In the genomic region with DNA sequence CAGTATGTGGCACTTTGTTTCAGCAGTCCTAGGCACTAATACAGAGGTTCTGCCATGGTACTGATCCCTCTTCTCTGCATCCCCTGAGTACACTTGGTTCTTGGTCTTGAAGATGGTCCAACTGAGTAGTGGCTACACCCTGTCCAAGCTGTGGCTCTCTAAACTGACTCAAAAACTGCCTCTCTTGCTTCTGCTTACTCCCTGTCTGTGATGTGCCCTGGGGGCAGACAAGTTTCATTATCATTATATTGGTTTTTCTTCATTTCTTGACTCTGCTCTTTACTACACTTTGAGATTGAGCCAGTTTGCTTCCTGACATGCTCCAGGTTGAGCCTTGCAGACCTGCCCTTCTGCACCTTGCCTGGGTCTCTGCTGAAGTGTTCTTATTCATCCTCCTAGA, we compare ENCODE assay signal across 20 cellular contexts. TPM values are rescaled to one million over a fixed set of nuclear protein-coding genes. Genes with fewer than 3 reads are reported as not detected.
DNase-seq lines count a peak whose midpoint lies in the region; ATAC-seq, FAIRE-seq and TF ChIP-seq lines count a peak whose summit lies in the region.
"Had no signal": no experiment of that assay in that cellular context is flagged by ENCODE, and none has a peak within 500 bp of the region (broad histone marks: within the 10 kb centered on the region; RNA-seq: fewer than 3 reads in every experiment).

No MANE protein-coding gene starts in this region.

- TF ChIP-seq CTCF in heart right ventricle (IDR thresholded peaks at IDR 0.05) (no peak), KMS-11 (conservative IDR thresholded peaks at IDR 0.05; ENCODE audit: low read depth, low read length) (no peak)

- H3K27me3 ChIP-seq in heart right ventricle (no peaks in the 10 kb centered on the region), KMS-11 (ENCODE audit: insufficient read depth, low read depth) (no peaks in the 10 kb centered on the region)
- H3K27me3 ChIP-seq: tibial artery had no signal

- H2AFZ ChIP-seq in KMS-11 (ENCODE audit: low read depth) = no peak overlapping the region

- H3K4me3 ChIP-seq in heart right ventricle = no peak overlapping the region
- H3K4me3 ChIP-seq in KMS-11 (IDR thresholded peaks at IDR 0.05; ENCODE audit: insufficient read depth, low read depth, low read length) = no peak overlapping the region
- H3K4me3 ChIP-seq: A549, SK-N-MC, tibial artery had no signal

- peak overlapping the region; percentile 59; the same call in 1 of the 2 replicates for H3K4me2 ChIP-seq in KMS-11
- H3K4me2 ChIP-seq: A549 had no signal

- intact Hi-C loops in heart right ventricle (cut with DNase I) = no loop called here
- intact Hi-C loops in Right ventricle myocardium inferior (cut with DNase I) = no loop called here

- H3K4me1 ChIP-seq in heart right ventricle = peaks cover 0 to 82% (median 25%) of the 10 kb centered on the region in 9 donors
- peaks cover 95% of the 10 kb centered on the region for H3K4me1 ChIP-seq in KMS-11 (ENCODE audit: low read depth, poor library complexity, severe bottlenecking)

- no peak for DNase-seq in heart right ventricle
- no peak for DNase-seq in Right ventricle myocardium inferior (ENCODE audit: missing footprints)
- no peak for DNase-seq in urothelium cell line (ENCODE audit: low spot score)
- DNase-seq in C1 segment of cervical spinal cord (lab: John Stamatoyannopoulos, UW) = no peak
- DNase-seq: endodermal cell; NCI-H187; stimulated activated CD4-positive, alpha-beta T cell treated with anti-CD3 and anti-CD28 coated beads, Interleukin-12 subunit alpha, Interleukin-12 subunit beta, amount 100 ng/mL, for 4 hours; stimulated activated naive CD4-positive, alpha-beta T cell; T-helper 9 cell; tibial artery had no signal

- FAIRE-seq in urothelium cell line (lab: Jason Lieb, UNC) = no peak
- FAIRE-seq: A549, GM18507 had no signal

- no peak overlapping the region for H3K9ac ChIP-seq in KMS-11

- H3K9me3 ChIP-seq in heart right ventricle = no peaks in the 10 kb centered on the region
- H3K9me3 ChIP-seq: A549, tibial artery had no signal

- peaks cover 88% of the 10 kb centered on the region for H3K79me2 ChIP-seq in KMS-11 (ENCODE audit: insufficient read depth, low read depth)

- H3K36me3 ChIP-seq in heart right ventricle (no peaks in the 10 kb centered on the region), KMS-11 (ENCODE audit: insufficient read depth) (no peaks in the 10 kb centered on the region)
- H3K36me3 ChIP-seq: tibial artery had no signal

- ATAC-seq in heart right ventricle (peak in 1 of 8 donors; percentile 19), Right ventricle myocardium inferior (no peak), HG02798 (IDR thresholded peaks at IDR 0.05; ENCODE audit: poor library complexity, unreplicated experiment) (peak; percentile 44), GM18502 (IDR thresholded peaks at IDR 0.05; ENCODE audit: poor library complexity, unreplicated experiment) (no peak), HG03439 (IDR thresholded peaks at IDR 0.05; ENCODE audit: unreplicated experiment) (no peak)
- ATAC-seq: A549; activated CD4-positive, CD25-positive, alpha-beta regulatory T cell treated with anti-CD3 and anti-CD28 coated beads, Interleukin-2, amount 50 U/mL, for 24 hours had no signal

- H4K20me1 ChIP-seq in KMS-11 (ENCODE audit: insufficient read depth) = peaks cover 4% of the 10 kb centered on the region; the same call in 1 of the 2 replicates

- H3K27ac ChIP-seq in heart right ventricle = peak overlapping the region in 6 of 10 donors; percentile 8 to 83 (median 70)
- H3K27ac ChIP-seq in KMS-11 = peak overlapping the region; percentile 49; the same call in 1 of the 2 replicates
- H3K27ac ChIP-seq: A549, C4-2B, SK-N-MC, tibial artery had no signal

RNA-seq across cellular contexts. Expression of gene ST3GAL6, which starts 18.9 kb away (rescaled TPM):
- total RNA-seq in heart right ventricle = 10 to 100 TPM; 27.3 to 92.9 (median 62.6) TPM
- 10 to 100 TPM; 44.6 to 50.8 TPM for polyA plus RNA-seq in heart right ventricle
- 27.1 TPM for total RNA-seq in Right ventricle myocardium inferior
- total RNA-seq: NCI-H460 had no signal
